10 cellular contexts compared by ENCODE assay signal in the genomic region with DNA sequence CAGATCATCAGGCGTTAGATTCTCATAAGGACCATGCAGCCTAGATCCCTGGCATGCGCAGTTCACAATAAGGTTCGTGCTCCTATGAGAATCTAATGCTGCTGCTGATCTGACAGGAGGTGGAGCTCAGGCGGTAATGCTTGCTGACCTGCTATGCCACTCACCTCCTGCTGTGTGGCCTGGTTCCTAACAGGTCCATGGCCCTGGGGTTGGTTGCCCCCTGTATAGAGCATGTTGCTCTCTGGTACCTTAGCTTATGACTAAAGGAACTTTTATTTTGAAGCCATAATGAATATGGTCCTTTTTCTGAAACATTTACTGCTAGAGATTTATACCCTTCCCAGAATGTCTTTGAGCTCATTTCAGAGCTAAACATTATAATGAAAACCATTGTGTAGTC. TPM values are rescaled to one million over a fixed set of nuclear protein-coding genes. Genes with fewer than 3 reads are reported as not detected.
DNase-seq lines count a peak whose midpoint lies in the region; ATAC-seq and TF ChIP-seq lines count a peak whose summit lies in the region.
"Had no signal": no experiment of that assay in that cellular context is flagged by ENCODE, and none has a peak within 500 bp of the region (broad histone marks: within the 10 kb centered on the region; RNA-seq: fewer than 3 reads in every experiment).

No MANE protein-coding gene starts in this region.

- no peaks in the 10 kb centered on the region for H3K27me3 ChIP-seq in skeletal muscle satellite cell (ENCODE audit: control insufficient read depth, insufficient read depth, low read length)
- H3K27me3 ChIP-seq: neutrophil had no signal

- DNase-seq in ELF-1 (ENCODE audit: low read depth, low spot score) (peak; percentile 10), OCI-LY7 (ENCODE audit: low spot score) (no peak), epithelial cell of prostate (ENCODE audit: low read depth, low spot score) (no peak), NCI-H82 (lab: John Stamatoyannopoulos, UW) (no peak), COLO829 (ENCODE audit: low spot score) (no peak)
- DNase-seq: NCI-H2171 had no signal

- TF ChIP-seq CTCF in OCI-LY7 (conservative IDR thresholded peaks at IDR 0.05; ENCODE audit: low read length) = no peak

- BruUV-seq in OCI-LY7 (replicated peaks; lab: Mats Ljungman, UMichigan) = no TSS peak

- CTCF ChIA-PET in OCI-LY7 (lab: Charles Lee; ENCODE audit: unreplicated experiment) = interaction anchor here (0.6 kb wide), 1 partner anchor 530 kb away, joined by 3 read pairs; no protein-coding TSS in a partner anchor

- H3K4me2 ChIP-seq in OCI-LY7 (ENCODE audit: low read length) (peak overlapping the region; percentile 87), skeletal muscle satellite cell (ENCODE audit: low read length) (peak overlapping the region; percentile 75)

- H2AFZ ChIP-seq in OCI-LY7 (ENCODE audit: low read length) = no peak overlapping the region

- peak overlapping the region; percentile 29 for H3K9ac ChIP-seq in skeletal muscle satellite cell (ENCODE audit: low read depth, low read length)

- intact Hi-C loops in OCI-LY7 (cut with micrococcal nuclease; ENCODE audit: unreplicated experiment) = loop anchor here (5.0 to 10.0 kb wide), 4 partner anchors 932 to 1399 kb away; a partner anchor contains a TSS

- H3K9me3 ChIP-seq in OCI-LY7 (ENCODE audit: low read length) (peaks cover 6% of the 10 kb centered on the region; the same call in 1 of the 2 replicates), skeletal muscle satellite cell (replicated peaks; ENCODE audit: low read length) (peaks cover 6% of the 10 kb centered on the region)
- H3K9me3 ChIP-seq: neutrophil had no signal

- H3K9me2 ChIP-seq in OCI-LY7 (ENCODE audit: insufficient read depth, low read length) = no peaks in the 10 kb centered on the region

- no peak for ATAC-seq in GM21526 (IDR thresholded peaks at IDR 0.05; ENCODE audit: low FRiP score, unreplicated experiment)
- ATAC-seq in GM21367 (IDR thresholded peaks at IDR 0.05; ENCODE audit: unreplicated experiment) = no peak

- H4K20me1 ChIP-seq in OCI-LY7 (ENCODE audit: insufficient read depth, low read length) = peaks cover 21% of the 10 kb centered on the region

- peaks cover 44% of the 10 kb centered on the region for H3K4me1 ChIP-seq in OCI-LY7 (ENCODE audit: insufficient read depth, low read length, poor library complexity, severe bottlenecking)
- peaks cover 51% of the 10 kb centered on the region for H3K4me1 ChIP-seq in skeletal muscle satellite cell (ENCODE audit: control insufficient read depth, insufficient read depth, low read length)

- no peak overlapping the region for H3K27ac ChIP-seq in OCI-LY7 (ENCODE audit: low read depth, low read length, poor library complexity, severe bottlenecking)
- peak overlapping the region; percentile 68 for H3K27ac ChIP-seq in epithelial cell of prostate
- H3K27ac ChIP-seq: neutrophil had no signal

- H3K79me2 ChIP-seq in OCI-LY7 (ENCODE audit: insufficient read depth, low read depth, low read length) = peaks cover 64% of the 10 kb centered on the region; the same call in 1 of the 2 replicates

- H3K4me3 ChIP-seq in OCI-LY7 (ENCODE audit: low read depth, low read length, poor library complexity, severe bottlenecking) (no peak overlapping the region), skeletal muscle satellite cell (ENCODE audit: low read length) (peak overlapping the region; percentile 56)

- H3K36me3 ChIP-seq in OCI-LY7 (ENCODE audit: insufficient read depth, low read length) = no peaks in the 10 kb centered on the region; the same call in 1 of the 2 replicates
- H3K36me3 ChIP-seq in skeletal muscle satellite cell (ENCODE audit: insufficient read depth, low read length) = no peaks in the 10 kb centered on the region
- H3K36me3 ChIP-seq: neutrophil had no signal

- POLR2A ChIA-PET in OCI-LY7 (lab: Charles Lee) = interaction anchor here (0.5 to 0.9 kb wide), 9 partner anchors 10 to 900 kb away, joined by 3 to 5 read pairs (median 3); no protein-coding TSS in a partner anchor

RNA-seq across cellular contexts. Expression of a gene that starts 3.1 kb away (rescaled TPM):
- 23.0 and 32.9 TPM in 2 replicates for total RNA-seq in OCI-LY7 (2014; rRNA removed; shearing (Covaris generic))
- total RNA-seq in OCI-LY7 (2022) = 28.7 and 32.7 TPM in 2 replicates
- 35.6 and 39.0 TPM in 2 replicates for total RNA-seq in skeletal muscle satellite cell (2012; rRNA removed)
